In genomic region chr20:32013326-32013725, GRCh38 we compare ENCODE assay signal across 42 cellular contexts. TPM values are rescaled to one million over a fixed set of nuclear protein-coding genes. Genes with fewer than 3 reads are reported as not detected.
"Had no signal": no experiment of that assay in that cellular context is flagged by ENCODE, and none has a peak within 500 bp of the region (broad histone marks: within the 10 kb centered on the region; RNA-seq: fewer than 3 reads in every experiment).

No MANE protein-coding gene starts in this region.

- H3K27ac Mint-ChIP-seq: activated naive CD4-positive, alpha-beta T cell treated with anti-CD3 and anti-CD28 coated beads for 36 hours; activated naive CD4-positive, alpha-beta T cell treated with anti-CD3 and anti-CD28 coated beads, Interleukin-2, amount 10 ng/mL, durations not matched to agents 7 days and 5 days; activated naive CD4-positive, alpha-beta T cell treated with anti-CD3 and anti-CD28 coated beads, Interleukin-2, amount 50 U/mL, for 24 hours; activated naive CD4-positive, alpha-beta T cell treated with anti-CD3 and anti-CD28 coated beads, Interleukin-2, amount 50 U/mL, for 72 hours; activated naive CD8-positive, alpha-beta T cell; activated naive CD8-positive, alpha-beta T cell treated with anti-CD3 and anti-CD28 coated beads for 36 hours; activated naive CD8-positive, alpha-beta T cell treated with anti-CD3 and anti-CD28 coated beads, Interleukin-2, amount 10 ng/mL, durations not matched to agents 7 days and 5 days; activated naive CD8-positive, alpha-beta T cell treated with anti-CD3 and anti-CD28 coated beads, Interleukin-2, amount 50 U/mL, for 24 hours; activated T-cell treated with anti-CD3 and anti-CD28 coated beads, Interleukin-2, amount 50 U/mL, for 24 hours; activated T-cell treated with anti-CD3 and anti-CD28 coated beads, Interleukin-2, amount 50 U/mL, for 72 hours; activated T-helper 1 cell treated with anti-CD3 and anti-CD28 coated beads, Interleukin-12 subunit alpha, Interleukin-12 subunit beta, Interleukin-2, Interleukin-4 antibody, amounts not matched to agents 30 ng/mL and 10 ng/mL and 1 ng/mL, durations not matched to agents 14 hours and 24 hours and 36 hours; activated T-helper 17 cell treated with anti-CD3 and anti-CD28 coated beads, Interleukin-2, amount 50 U/mL, for 72 hours; activated T-helper 2 cell treated with anti-CD3 and anti-CD28 coated beads, Interferon-gamma antibody, Interleukin-2, Interleukin-4, amounts not matched to agents 10 μg/mL and 5 μg/mL and 100 μg/mL, durations not matched to agents 14 hours and 24 hours and 36 hours; brain had no signal

- H3K27ac ChIP-seq: adrenal gland, ascending aorta, body of pancreas, brain microvascular endothelial cell, breast epithelium, cardiac muscle cell had no signal

- H3K36me3 ChIP-seq: adrenal gland, ascending aorta, brain microvascular endothelial cell, breast epithelium, cardiac muscle cell had no signal

- H3K27me3 ChIP-seq: adrenal gland, cardiac muscle cell had no signal

- FAIRE-seq: astrocyte, bronchial epithelial cell had no signal

- H3K4me1 Mint-ChIP-seq: activated T-helper 17 cell treated with anti-CD3 and anti-CD28 coated beads, Interleukin-2, amount 50 U/mL, for 72 hours had no signal

- ATAC-seq: activated naive CD4-positive, alpha-beta T cell treated with anti-CD3 and anti-CD28 coated beads, Interleukin-2, amount 50 U/mL, for 72 hours; activated naive CD8-positive, alpha-beta T cell treated with anti-CD3 and anti-CD28 coated beads, Interleukin-2, amount 50 U/mL, for 24 hours; activated T-cell treated with anti-CD3 and anti-CD28 coated beads, Interleukin-2, amount 50 U/mL, for 4 hours; activated T-cell treated with anti-CD3 and anti-CD28 coated beads, Interleukin-2, amount 50 U/mL, for 72 hours; activated T-helper 17 cell treated with anti-CD3 and anti-CD28 coated beads, Interleukin-2, amount 50 U/mL, for 72 hours; body of pancreas had no signal

- H3K9me3 ChIP-seq: adrenal gland, ascending aorta, body of pancreas, breast epithelium had no signal

- DNase-seq: activated effector memory CD4-positive, alpha-beta T cell treated with anti-CD3 and anti-CD28 coated beads, Interleukin-2, amount 50 U/mL, for 16 hours; activated effector memory CD4-positive, alpha-beta T cell treated with Interleukin-2 at 50 U/mL for 16 hours; activated gamma-delta T cell; activated gamma-delta T cell treated with Interleukin-2 at 50 U/mL for 16 hours; activated naive CD4-positive, alpha-beta T cell; activated naive CD4-positive, alpha-beta T cell treated with anti-CD3 and anti-CD28 coated beads for 36 hours; activated naive CD4-positive, alpha-beta T cell treated with anti-CD3 and anti-CD28 coated beads, Interleukin-2, amount 10 ng/mL, durations not matched to agents 7 days and 5 days; activated naive CD4-positive, alpha-beta T cell treated with anti-CD3 and anti-CD28 coated beads, Interleukin-2, amount 50 U/mL, for 16 hours; activated naive CD4-positive, alpha-beta T cell treated with Interleukin-2 at 50 U/mL for 16 hours; activated naive CD8-positive, alpha-beta T cell treated with anti-CD3 and anti-CD28 coated beads for 36 hours; activated naive CD8-positive, alpha-beta T cell treated with anti-CD3 and anti-CD28 coated beads, Interleukin-2, amount 10 ng/mL, durations not matched to agents 7 days and 5 days; activated naive CD8-positive, alpha-beta T cell treated with anti-CD3 and anti-CD28 coated beads, Interleukin-2, amount 50 U/mL, for 24 hours; activated T-cell treated with anti-CD3 and anti-CD28 coated beads for 4 hours; activated T-cell treated with anti-CD3 and anti-CD28 coated beads, Interleukin-2, amount 50 U/mL, for 1 hour; activated T-cell treated with anti-CD3 and anti-CD28 coated beads, Interleukin-2, amount 50 U/mL, for 24 hours; activated T-cell treated with anti-CD3 and anti-CD28 coated beads, Interleukin-2, amount 50 U/mL, for 4 hours; activated T-cell treated with anti-CD3 and anti-CD28 coated beads, Interleukin-2, amount 50 U/mL, for 48 hours; activated T-cell treated with anti-CD3 and anti-CD28 coated beads, Interleukin-2, amount 50 U/mL, for 72 hours; adrenal gland; amniotic stem cell; amygdala; anterior cingulate cortex; body of pancreas; brain microvascular endothelial cell; caudate nucleus; central memory CD4-positive, alpha-beta T cell; cerebellar nuclear complex had no signal

- H3K4me3 Mint-ChIP-seq: activated naive CD4-positive, alpha-beta T cell treated with anti-CD3 and anti-CD28 coated beads for 36 hours; activated naive CD4-positive, alpha-beta T cell treated with anti-CD3 and anti-CD28 coated beads, Interleukin-2, amount 10 ng/mL, durations not matched to agents 7 days and 5 days; activated naive CD4-positive, alpha-beta T cell treated with anti-CD3 and anti-CD28 coated beads, Interleukin-2, amount 50 U/mL, for 24 hours; activated naive CD8-positive, alpha-beta T cell; activated naive CD8-positive, alpha-beta T cell treated with anti-CD3 and anti-CD28 coated beads for 36 hours; activated naive CD8-positive, alpha-beta T cell treated with anti-CD3 and anti-CD28 coated beads, Interleukin-2, amount 10 ng/mL, durations not matched to agents 7 days and 5 days; activated naive CD8-positive, alpha-beta T cell treated with anti-CD3 and anti-CD28 coated beads, Interleukin-2, amount 50 U/mL, for 24 hours; activated T-cell treated with anti-CD3 and anti-CD28 coated beads, Interleukin-2, amount 50 U/mL, for 24 hours; activated T-cell treated with anti-CD3 and anti-CD28 coated beads, Interleukin-2, amount 50 U/mL, for 4 hours; activated T-cell treated with anti-CD3 and anti-CD28 coated beads, Interleukin-2, amount 50 U/mL, for 72 hours; activated T-helper 1 cell treated with anti-CD3 and anti-CD28 coated beads, Interleukin-12 subunit alpha, Interleukin-12 subunit beta, Interleukin-2, Interleukin-4 antibody, amounts not matched to agents 30 ng/mL and 10 ng/mL and 1 ng/mL, durations not matched to agents 14 hours and 24 hours and 36 hours; activated T-helper 17 cell treated with anti-CD3 and anti-CD28 coated beads, Interleukin-2, amount 50 U/mL, for 72 hours; brain; central memory CD8-positive, alpha-beta T cell had no signal

- H3K4me1 ChIP-seq: ascending aorta, breast epithelium had no signal

- H3K36me3 Mint-ChIP-seq: activated naive CD4-positive, alpha-beta T cell treated with anti-CD3 and anti-CD28 coated beads, Interleukin-2, amount 10 ng/mL, durations not matched to agents 7 days and 5 days; activated naive CD4-positive, alpha-beta T cell treated with anti-CD3 and anti-CD28 coated beads, Interleukin-2, amount 50 U/mL, for 24 hours; activated naive CD4-positive, alpha-beta T cell treated with anti-CD3 and anti-CD28 coated beads, Interleukin-2, amount 50 U/mL, for 72 hours; activated naive CD8-positive, alpha-beta T cell; activated naive CD8-positive, alpha-beta T cell treated with anti-CD3 and anti-CD28 coated beads for 36 hours; activated naive CD8-positive, alpha-beta T cell treated with anti-CD3 and anti-CD28 coated beads, Interleukin-2, amount 10 ng/mL, durations not matched to agents 7 days and 5 days; brain had no signal

- H3K9me3 Mint-ChIP-seq: activated naive CD4-positive, alpha-beta T cell treated with anti-CD3 and anti-CD28 coated beads for 36 hours; activated naive CD4-positive, alpha-beta T cell treated with anti-CD3 and anti-CD28 coated beads, Interleukin-2, amount 10 ng/mL, durations not matched to agents 7 days and 5 days; activated naive CD4-positive, alpha-beta T cell treated with anti-CD3 and anti-CD28 coated beads, Interleukin-2, amount 50 U/mL, for 24 hours; activated naive CD4-positive, alpha-beta T cell treated with anti-CD3 and anti-CD28 coated beads, Interleukin-2, amount 50 U/mL, for 72 hours; activated naive CD8-positive, alpha-beta T cell treated with anti-CD3 and anti-CD28 coated beads for 36 hours; activated naive CD8-positive, alpha-beta T cell treated with anti-CD3 and anti-CD28 coated beads, Interleukin-2, amount 10 ng/mL, durations not matched to agents 7 days and 5 days; activated naive CD8-positive, alpha-beta T cell treated with anti-CD3 and anti-CD28 coated beads, Interleukin-2, amount 50 U/mL, for 24 hours; activated T-cell treated with anti-CD3 and anti-CD28 coated beads, Interleukin-2, amount 50 U/mL, for 24 hours; activated T-cell treated with anti-CD3 and anti-CD28 coated beads, Interleukin-2, amount 50 U/mL, for 4 hours; activated T-cell treated with anti-CD3 and anti-CD28 coated beads, Interleukin-2, amount 50 U/mL, for 72 hours; activated T-helper 1 cell treated with anti-CD3 and anti-CD28 coated beads, Interleukin-12 subunit alpha, Interleukin-12 subunit beta, Interleukin-2, Interleukin-4 antibody, amounts not matched to agents 30 ng/mL and 10 ng/mL and 1 ng/mL, durations not matched to agents 14 hours and 24 hours and 36 hours; activated T-helper 17 cell treated with anti-CD3 and anti-CD28 coated beads, Interleukin-2, amount 50 U/mL, for 72 hours; activated T-helper 2 cell treated with anti-CD3 and anti-CD28 coated beads, Interferon-gamma antibody, Interleukin-2, Interleukin-4, amounts not matched to agents 10 μg/mL and 5 μg/mL and 100 μg/mL, durations not matched to agents 14 hours and 24 hours and 36 hours; central memory CD8-positive, alpha-beta T cell had no signal

- H3K4me3 ChIP-seq: adrenal gland, ascending aorta, body of pancreas, breast epithelium, cardiac muscle cell had no signal

RNA-seq across cellular contexts. Expression of gene CCM2L, which starts 3.1 kb away (rescaled TPM):
- total RNA-seq: activated naive CD4-positive, alpha-beta T cell treated with anti-CD3 and anti-CD28 coated beads for 36 hours; activated naive CD4-positive, alpha-beta T cell treated with anti-CD3 and anti-CD28 coated beads, Interleukin-2, amount 50 U/mL, for 72 hours; activated naive CD8-positive, alpha-beta T cell treated with anti-CD3 and anti-CD28 coated beads for 36 hours; activated naive CD8-positive, alpha-beta T cell treated with anti-CD3 and anti-CD28 coated beads, Interleukin-2, amount 10 ng/mL, durations not matched to agents 7 days and 5 days; activated T-cell treated with anti-CD3 and anti-CD28 coated beads, Interleukin-2, amount 50 U/mL, for 4 hours; activated T-cell treated with anti-CD3 and anti-CD28 coated beads, Interleukin-2, amount 50 U/mL, for 72 hours; activated T-helper 1 cell treated with anti-CD3 and anti-CD28 coated beads, Interleukin-12 subunit alpha, Interleukin-12 subunit beta, Interleukin-2, Interleukin-4 antibody, amounts not matched to agents 30 ng/mL and 10 ng/mL and 1 ng/mL, durations not matched to agents 14 hours and 24 hours and 36 hours; activated T-helper 17 cell treated with anti-CD3 and anti-CD28 coated beads, Interleukin-2, amount 50 U/mL, for 72 hours; activated T-helper 2 cell treated with anti-CD3 and anti-CD28 coated beads, Interferon-gamma antibody, Interleukin-2, Interleukin-4, amounts not matched to agents 10 μg/mL and 5 μg/mL and 100 μg/mL, durations not matched to agents 14 hours and 24 hours and 36 hours; bronchial epithelial cell had no signal

RNA-seq across cellular contexts. Expression of gene HCK, which starts 38.7 kb away (rescaled TPM):
- total RNA-seq: activated naive CD4-positive, alpha-beta T cell treated with anti-CD3 and anti-CD28 coated beads for 36 hours; activated naive CD8-positive, alpha-beta T cell treated with anti-CD3 and anti-CD28 coated beads for 36 hours; activated T-helper 2 cell treated with anti-CD3 and anti-CD28 coated beads, Interferon-gamma antibody, Interleukin-2, Interleukin-4, amounts not matched to agents 10 μg/mL and 5 μg/mL and 100 μg/mL, durations not matched to agents 14 hours and 24 hours and 36 hours; cardiac muscle cell had no signal
- polyA plus RNA-seq: cardiac muscle cell had no signal

RNA-seq across cellular contexts. Expression of gene XKR7, which starts 45.4 kb away (rescaled TPM):
- total RNA-seq: activated naive CD8-positive, alpha-beta T cell treated with anti-CD3 and anti-CD28 coated beads, Interleukin-2, amount 10 ng/mL, durations not matched to agents 7 days and 5 days; activated T-cell treated with anti-CD3 and anti-CD28 coated beads, Interleukin-2, amount 50 U/mL, for 4 hours; activated T-cell treated with anti-CD3 and anti-CD28 coated beads, Interleukin-2, amount 50 U/mL, for 72 hours; activated T-helper 1 cell treated with anti-CD3 and anti-CD28 coated beads, Interleukin-12 subunit alpha, Interleukin-12 subunit beta, Interleukin-2, Interleukin-4 antibody, amounts not matched to agents 30 ng/mL and 10 ng/mL and 1 ng/mL, durations not matched to agents 14 hours and 24 hours and 36 hours; activated T-helper 2 cell treated with anti-CD3 and anti-CD28 coated beads, Interferon-gamma antibody, Interleukin-2, Interleukin-4, amounts not matched to agents 10 μg/mL and 5 μg/mL and 100 μg/mL, durations not matched to agents 14 hours and 24 hours and 36 hours; aorta; ascending aorta; breast epithelium; bronchial epithelial cell; cardiac septum had no signal
- polyA plus RNA-seq: cardiac muscle cell had no signal
